In genomic region chr4:180960758-180961401, GRCh38 we compare ENCODE assay signal across 1 cellular context.
A peak's percentile ranks its signal among the peaks of the same experiment; 100 is the strongest.
TF ChIP-seq lines count a peak whose summit lies in the region.

No MANE protein-coding gene starts in this region.

TF ChIP-seq in SK-N-SH treated with all-trans-retinoic acid at 6 μM for 48 hours, 23 proteins besides CTCF, POLR2A, EP300 and RAD21 (continued from another document):
- TF ChIP-seq CREB5 (CRISPR knock-in tag; IDR thresholded peaks at IDR 0.05; ENCODE audit: low read depth) (peak; percentile 41; the same call in 1 of the 2 replicates), ISL1 (CRISPR knock-in tag; IDR thresholded peaks at IDR 0.05) (peak; percentile 97), PPARA (CRISPR knock-in tag; IDR thresholded peaks at IDR 0.05; ENCODE audit: borderline replicate concordance) (no peak)
